1 cellular context compared by ENCODE assay signal in genomic region chr1:58784758-58785423, GRCh38.
TF ChIP-seq lines count a peak whose summit lies in the region.

No MANE protein-coding gene starts in this region.

TF ChIP-seq in HEK293, 187 proteins besides CTCF, POLR2A, EP300 and RAD21 (continued from another document and continues in another):
- no peak for TF ChIP-seq PRDM4 (tag by site-specific recombination; IDR thresholded peaks at IDR 0.05)
- TF ChIP-seq PRDM10 (tag by site-specific recombination; IDR thresholded peaks at IDR 0.05): no peak
- no peak for TF ChIP-seq ZIC2 (tag by site-specific recombination; IDR thresholded peaks at IDR 0.05)
- no peak; the same call in 1 of the 2 replicates for TF ChIP-seq ZBTB48 (tag by site-specific recombination; IDR thresholded peaks at IDR 0.05)
- TF ChIP-seq SALL2 (tag by site-specific recombination; IDR thresholded peaks at IDR 0.05; ENCODE audit: borderline replicate concordance): no peak
- 0 out of 2 replicates have a peak, but pooled peaks have one; percentile 18 for TF ChIP-seq ELK4 (IDR thresholded peaks at IDR 0.05; ENCODE audit: borderline replicate concordance, low read depth, low read length)
- TF ChIP-seq ZNF324 (tag by site-specific recombination; IDR thresholded peaks at IDR 0.05): 0 out of 2 replicates have a peak, but pooled peaks have one; percentile 31
- TF ChIP-seq MZF1 (tag by site-specific recombination; IDR thresholded peaks at IDR 0.05; ENCODE audit: borderline replicate concordance): no peak
- TF ChIP-seq GLIS1 (tag by site-specific recombination; IDR thresholded peaks at IDR 0.05): no peak
- peak; percentile 42 for TF ChIP-seq ZEB2 (tag by site-specific recombination; IDR thresholded peaks at IDR 0.05)
- TF ChIP-seq ZNF837 (tag by site-specific recombination; IDR thresholded peaks at IDR 0.05): no peak
- no peak for TF ChIP-seq ZNF768 (tag by site-specific recombination; IDR thresholded peaks at IDR 0.05)
- no peak for TF ChIP-seq ZNF157 (tag by site-specific recombination; IDR thresholded peaks at IDR 0.05)
- TF ChIP-seq ZBTB17 (tag by site-specific recombination; IDR thresholded peaks at IDR 0.05): no peak
- TF ChIP-seq ZNF707 (tag by site-specific recombination; IDR thresholded peaks at IDR 0.05): no peak
- no peak for TF ChIP-seq ZNF37A (tag by site-specific recombination; IDR thresholded peaks at IDR 0.05)
- peak; percentile 17; the same call in 1 of the 2 replicates for TF ChIP-seq KLF8 (tag by site-specific recombination; IDR thresholded peaks at IDR 0.05)
- no peak for TF ChIP-seq RBAK (tag by site-specific recombination; IDR thresholded peaks at IDR 0.05)
- TF ChIP-seq HOXA7 (CRISPR knock-in tag; IDR thresholded peaks at IDR 0.05; ENCODE audit: borderline replicate concordance): no peak
- no peak for TF ChIP-seq ZNF133 (tag by site-specific recombination; IDR thresholded peaks at IDR 0.05)
- no peak for TF ChIP-seq ZNF184 (tag by site-specific recombination; IDR thresholded peaks at IDR 0.05)
- TF ChIP-seq EGR2 (tag by site-specific recombination; IDR thresholded peaks at IDR 0.05; ENCODE audit: low read depth): peak; percentile 69
- no peak for TF ChIP-seq SP3 (tag by site-specific recombination; IDR thresholded peaks at IDR 0.05)
- TF ChIP-seq ZNF677 (tag by site-specific recombination; IDR thresholded peaks at IDR 0.05): no peak
- 0 out of 2 replicates have a peak, but pooled peaks have one; percentile 25 for TF ChIP-seq ZNF2 (tag by site-specific recombination; IDR thresholded peaks at IDR 0.05)
- no peak for TF ChIP-seq ZNF645 (tag by site-specific recombination; IDR thresholded peaks at IDR 0.05)
- no peak for TF ChIP-seq ATF2 (tag by site-specific recombination; IDR thresholded peaks at IDR 0.05; ENCODE audit: low read depth)
- TF ChIP-seq ZNF391 (tag by site-specific recombination; IDR thresholded peaks at IDR 0.05; ENCODE audit: borderline replicate concordance, low read depth): no peak
- no peak for TF ChIP-seq ZNF19 (tag by site-specific recombination; IDR thresholded peaks at IDR 0.05; ENCODE audit: low read depth)
- no peak for TF ChIP-seq ZNF529 (tag by site-specific recombination; IDR thresholded peaks at IDR 0.05; ENCODE audit: insufficient replicate concordance)
- TF ChIP-seq SCRT2 (tag by site-specific recombination; IDR thresholded peaks at IDR 0.05): no peak
- 0 out of 2 replicates have a peak, but pooled peaks have one; percentile 3 for TF ChIP-seq PRDM1 (tag by site-specific recombination; IDR thresholded peaks at IDR 0.05)
- no peak for TF ChIP-seq ZFP3 (tag by site-specific recombination; IDR thresholded peaks at IDR 0.05; ENCODE audit: low read depth)
- TF ChIP-seq MEIS1 (CRISPR knock-in tag; IDR thresholded peaks at IDR 0.05; ENCODE audit: borderline replicate concordance): no peak
- no peak for TF ChIP-seq ZNF214 (tag by site-specific recombination; IDR thresholded peaks at IDR 0.05; ENCODE audit: borderline replicate concordance)
- TF ChIP-seq ZBTB1 (tag by site-specific recombination; IDR thresholded peaks at IDR 0.05): no peak
- TF ChIP-seq ZNF692 (tag by site-specific recombination; IDR thresholded peaks at IDR 0.05): no peak
- no peak for TF ChIP-seq ZNF274 (IDR thresholded peaks at IDR 0.05; ENCODE audit: low read length)
- no peak for TF ChIP-seq ZNF274 (tag by site-specific recombination; IDR thresholded peaks at IDR 0.05; ENCODE audit: borderline replicate concordance)
- peak; percentile 2; the same call in 1 of the 2 replicates for TF ChIP-seq ZNF423 (tag by site-specific recombination; IDR thresholded peaks at IDR 0.05)
- TF ChIP-seq ZSCAN30 (tag by site-specific recombination; IDR thresholded peaks at IDR 0.05): peak; percentile 46
- no peak for TF ChIP-seq ZNF221 (tag by site-specific recombination; IDR thresholded peaks at IDR 0.05; ENCODE audit: borderline replicate concordance)
- TF ChIP-seq ZNF266 (tag by site-specific recombination; IDR thresholded peaks at IDR 0.05; ENCODE audit: low read depth): no peak
- no peak for TF ChIP-seq ZNF48 (tag by site-specific recombination; IDR thresholded peaks at IDR 0.05)
- TF ChIP-seq IKZF3 (tag by site-specific recombination; IDR thresholded peaks at IDR 0.05): peak; percentile 38; the same call in 1 of the 2 replicates
- TF ChIP-seq ZNF701 (tag by site-specific recombination; IDR thresholded peaks at IDR 0.05): no peak
- TF ChIP-seq ZNF121 (tag by site-specific recombination; IDR thresholded peaks at IDR 0.05): no peak
- TF ChIP-seq SP2 (tag by site-specific recombination; IDR thresholded peaks at IDR 0.05): no peak
- no peak for TF ChIP-seq ZNF621 (tag by site-specific recombination; IDR thresholded peaks at IDR 0.05)
- TF ChIP-seq ZNF660 (tag by site-specific recombination; IDR thresholded peaks at IDR 0.05): no peak
- TF ChIP-seq ZNF549 (tag by site-specific recombination; IDR thresholded peaks at IDR 0.05): no peak
- no peak; the same call in 1 of the 2 replicates for TF ChIP-seq GLIS2 (tag by site-specific recombination; IDR thresholded peaks at IDR 0.05)
- TF ChIP-seq ZNF521 (tag by site-specific recombination; IDR thresholded peaks at IDR 0.05): no peak
- peak; percentile 48 for TF ChIP-seq GFI1B (tag by site-specific recombination; IDR thresholded peaks at IDR 0.05)
- TF ChIP-seq ZNF623 (tag by site-specific recombination; IDR thresholded peaks at IDR 0.05): no peak
- TF ChIP-seq ZXDB (tag by site-specific recombination; IDR thresholded peaks at IDR 0.05): no peak
- TF ChIP-seq ZNF560 (tag by site-specific recombination; IDR thresholded peaks at IDR 0.05; ENCODE audit: borderline replicate concordance): no peak
- TF ChIP-seq ZNF148 (tag by site-specific recombination; IDR thresholded peaks at IDR 0.05; ENCODE audit: borderline replicate concordance): no peak
- no peak for TF ChIP-seq TCF7L2 (IDR thresholded peaks at IDR 0.05; ENCODE audit: borderline replicate concordance, low read depth, low read length)
- TF ChIP-seq OVOL3 (tag by site-specific recombination; IDR thresholded peaks at IDR 0.05): no peak
- TF ChIP-seq AEBP2 (tag by site-specific recombination; IDR thresholded peaks at IDR 0.05; ENCODE audit: borderline replicate concordance): no peak
